21 cellular contexts compared by ENCODE assay signal in genomic region chr1:152520561-152521090, GRCh38. TPM values are rescaled to one million over a fixed set of nuclear protein-coding genes. Genes with fewer than 3 reads are reported as not detected.
DNase-seq lines count a peak whose midpoint lies in the region; ATAC-seq and TF ChIP-seq lines count a peak whose summit lies in the region.
"Had no signal": no experiment of that assay in that cellular context is flagged by ENCODE, and none has a peak within 500 bp of the region (broad histone marks: within the 10 kb centered on the region; RNA-seq: fewer than 3 reads in every experiment).

No MANE protein-coding gene starts in this region.

- peaks cover 4 to 21% of the 10 kb centered on the region in 2 experiments for H3K4me1 ChIP-seq in neutrophil (ENCODE audit: control insufficient read depth in 1 of 2, insufficient read depth in 1 of 2, low read depth in 1 of 2, low read length in 1 of 2)

- TF ChIP-seq CTCF in epithelial cell of esophagus (IDR thresholded peaks at IDR 0.05; ENCODE audit: insufficient read depth, low read depth, low read length, missing control alignments) (no peak), neutrophil (IDR thresholded peaks at IDR 0.05) (no peak)

- H3K4me3 ChIP-seq in epithelial cell of esophagus (ENCODE audit: low read length) (no peak overlapping the region), neutrophil (ENCODE audit: low read depth in 1 of 2, low read length in 1 of 2) (no peak overlapping the region)
- H3K4me3 ChIP-seq: A549; BLaER1 treated with 17β-estradiol and CSF1 and Interleukin-3, amounts not matched to agents 10 nM and 100 nM; GM12878 had no signal

- no peaks in the 10 kb centered on the region for H3K36me3 ChIP-seq in neutrophil
- H3K36me3 ChIP-seq: BLaER1 treated with 17β-estradiol and CSF1 and Interleukin-3, amounts not matched to agents 10 nM and 100 nM had no signal

- H3K27ac ChIP-seq in neutrophil, result peak overlapping the region; percentile 63
- H3K27ac ChIP-seq: 22Rv1; BLaER1 treated with 17β-estradiol and CSF1 and Interleukin-3, amounts not matched to agents 10 nM and 100 nM; C4-2B had no signal

- no peaks in the 10 kb centered on the region for H3K9me3 ChIP-seq in neutrophil

- DNase-seq in ELR (ENCODE audit: low read depth) (peak; percentile 20), epithelial cell of esophagus (ENCODE audit: low read depth) (peak; percentile 88), sciatic nerve (ENCODE audit: low spot score) (no peak), NCI-H187 treated with DMSO at 0.1 percent for 48 hours (lab: John Stamatoyannopoulos, UW) (no peak), pons (ENCODE audit: low spot score) (no peak), NCI-H1436 treated with DMSO at 0.1 percent for 48 hours (lab: John Stamatoyannopoulos, UW) (no peak)
- DNase-seq: Caco-2; Calu3; CD4-positive, alpha-beta T cell; CD8-positive, alpha-beta T cell; DMS79 treated with DMSO at 0.1 percent for 48 hours had no signal

- ATAC-seq in esophagus mucosa (peak; percentile 2), sciatic nerve (no peak)
- ATAC-seq: A549; CD8-positive, alpha-beta T cell; GM12878 had no signal

- H3K27me3 ChIP-seq in neutrophil, result peaks cover 48% of the 10 kb centered on the region
- H3K27me3 ChIP-seq: BLaER1 treated with 17β-estradiol and CSF1 and Interleukin-3, amounts not matched to agents 10 nM and 100 nM had no signal

- intact Hi-C loops in sciatic nerve (cut with DNase I), result no loop called here

RNA-seq across cellular contexts. Expression of gene CRCT1, which starts 6.3 kb away (rescaled TPM):
- total RNA-seq in esophagus mucosa (248 TPM), sciatic nerve (not detected)
- total RNA-seq: A172; B cell; Caco-2; Calu3; CD4-positive, alpha-beta T cell; CD8-positive, alpha-beta T cell; G401; GM12878 had no signal

RNA-seq across cellular contexts. Expression of gene LCE5A, which starts 10.0 kb away (rescaled TPM):
- total RNA-seq in esophagus mucosa (not detected), sciatic nerve (not detected)
- total RNA-seq: A172; B cell; Caco-2; Calu3; CD4-positive, alpha-beta T cell; CD8-positive, alpha-beta T cell; G401; GM12878 had no signal

RNA-seq across cellular contexts. Expression of gene LCE3E, which starts 46.0 kb away (rescaled TPM):
- total RNA-seq in esophagus mucosa, result 4.3 TPM
- total RNA-seq in sciatic nerve, result not detected
- total RNA-seq: A172; B cell; Caco-2; Calu3; CD4-positive, alpha-beta T cell; CD8-positive, alpha-beta T cell; G401; GM12878 had no signal

RNA-seq across cellular contexts. Expression of gene LCE3D, which starts 59.7 kb away (rescaled TPM):
- total RNA-seq in esophagus mucosa (7.7 TPM), sciatic nerve (not detected)
- total RNA-seq: A172; B cell; Caco-2; Calu3; CD4-positive, alpha-beta T cell; CD8-positive, alpha-beta T cell; G401; GM12878 had no signal

Comparison
In these comparisons a context has a peak if more than half of its experiments do, and no peak if none do; other contexts are left out.
1. DNase-seq: peak in ELR (single experiment) and epithelial cell of esophagus (single experiment); none in sciatic nerve (single experiment), NCI-H187 treated with DMSO at 0.1 percent for 48 hours (single experiment), pons (single experiment) and NCI-H1436 treated with DMSO at 0.1 percent for 48 hours (single experiment).
2. RNA of gene CRCT1, which starts 6.3 kb away (total RNA-seq): 248 TPM in esophagus mucosa (single experiment); not detected in sciatic nerve (single experiment); every median in the first group is over 100 times any median in the second.